Comparison of ENCODE assay signal across 8 cellular contexts in genomic region chr19:47445937-47446402, GRCh38. TPM values are rescaled to one million over a fixed set of nuclear protein-coding genes. Genes with fewer than 3 reads are reported as not detected.
DNase-seq lines count a peak whose midpoint lies in the region; ATAC-seq, FAIRE-seq and TF ChIP-seq lines count a peak whose summit lies in the region.

No MANE protein-coding gene starts in this region.

- DNase-seq in D341Med (ENCODE audit: low spot score) (peak; percentile 81), NCI-H1105 treated with DMSO at 0.1 percent for 48 hours (lab: John Stamatoyannopoulos, UW) (peak; percentile 24), pancreas (peak; percentile 35 to 79 (median 50)), GOT3 (lab: John Stamatoyannopoulos, UW) (no peak)
- peak; percentile 63 for DNase-seq in activated CD4-positive, CD25-positive, alpha-beta regulatory T cell treated with anti-CD3 and anti-CD28 coated beads, Interleukin-2, amount 50 U/mL, for 72 hours
- peak; percentile 58 for DNase-seq in effector CD4-positive, alpha-beta T cell

- no peaks in the 10 kb centered on the region for H3K27me3 ChIP-seq in pancreas

- H3K4me1 ChIP-seq in pancreas, result no peaks in the 10 kb centered on the region

- H3K4me3 ChIP-seq in pancreas, result peak overlapping the region in 1 of 4 donors; percentile 10

- no peak for TF ChIP-seq CTCF in pancreas (IDR thresholded peaks at IDR 0.05)

- intact Hi-C loops in pancreas (cut with DNase I), result loop anchor here in 1 of 3 donors (10.0 kb wide), 1 partner anchor 249 kb away; no protein-coding TSS in a partner anchor

- ATAC-seq in pancreas, result peak; percentile 55 to 89 (median 79)
- no peak for ATAC-seq in HG02678 (IDR thresholded peaks at IDR 0.05; ENCODE audit: unreplicated experiment)
- ATAC-seq in HG03045 (IDR thresholded peaks at IDR 0.05; ENCODE audit: unreplicated experiment), result no peak

- 18 to 32% methylated on average over 22 of the region's 22 CpGs for WGBS in pancreas, 2 donors

- FAIRE-seq in pancreas (lab: Jason Lieb, UNC), result no peak

- H3K27ac ChIP-seq in pancreas, result no peak overlapping the region

- no peaks in the 10 kb centered on the region for H3K9me3 ChIP-seq in pancreas

- no peaks in the 10 kb centered on the region for H3K36me3 ChIP-seq in pancreas

RNA-seq across cellular contexts. Expression of gene SLC8A2, which starts 25.7 kb away (rescaled TPM):
- 1 to 10 TPM; 4.5 to 8.3 (median 6.7) TPM for total RNA-seq in pancreas
- 1 to 10 TPM; 2.6 to 4.8 TPM for polyA plus RNA-seq in pancreas

RNA-seq across cellular contexts. Expression of gene MEIS3, which starts 26.6 kb away (rescaled TPM):
- total RNA-seq in pancreas, result 1 to 10 TPM in 4 of 6 donors, under 1 TPM in 2; 0.91 to 4.1 (median 2.1) TPM
- 10 to 100 TPM; 16.0 to 28.5 TPM for polyA plus RNA-seq in pancreas

RNA-seq across cellular contexts. Expression of gene KPTN, which starts 38.0 kb away (rescaled TPM):
- total RNA-seq in pancreas, result 10 to 100 TPM in 1 of 6 donors, 1 to 10 TPM in 5; 3.0 to 10.7 (median 5.1) TPM
- 10 to 100 TPM; 52.5 to 53.3 TPM for polyA plus RNA-seq in pancreas

Comparison
In these comparisons a context has a peak if more than half of its experiments do, and no peak if none do; other contexts are left out.
1. ATAC-seq: peak in pancreas (4 of 4); none in HG02678 (single experiment) and HG03045 (single experiment).